8 cellular contexts compared by ENCODE assay signal in genomic region chr3:45226206-45226915, GRCh38. TPM values are rescaled to one million over a fixed set of nuclear protein-coding genes. Genes with fewer than 3 reads are reported as not detected.
A peak's percentile ranks its signal among the peaks of the same experiment; 100 is the strongest.
DNase-seq lines count a peak whose midpoint lies in the region; ATAC-seq and TF ChIP-seq lines count a peak whose summit lies in the region.

TSS of gene TMEM158 (minus strand) at chr3:45226287. CDS start at chr3:45226027, 260 bp downstream.

- peaks cover 74% of the 10 kb centered on the region for H3K27me3 Mint-ChIP-seq in activated naive CD8-positive, alpha-beta T cell treated with anti-CD3 and anti-CD28 coated beads, Interleukin-2, amount 50 U/mL, for 24 hours

- peak within 1 kb of the TSS; percentile 52 for H3K4me3 ChIP-seq in AG09309 (ENCODE audit: control insufficient read depth, low read depth, low read length)
- H3K4me3 ChIP-seq in SU-DHL-6 (ENCODE audit: insufficient read depth, low read length, poor library complexity, severe bottlenecking), result peak within 1 kb of the TSS; percentile 48
- peak within 1 kb of the TSS; percentile 13 to 68 (median 48) for H3K4me3 ChIP-seq in tibial nerve

- peaks cover 0 to 24% (median 10%) of the 10 kb centered on the region in 4 donors for H3K4me1 ChIP-seq in tibial nerve

- H3K9me3 ChIP-seq in SU-DHL-6 (ENCODE audit: insufficient read depth, low read length) (no peaks in the 10 kb centered on the region), tibial nerve (no peaks in the 10 kb centered on the region)

- H3K27me3 ChIP-seq in SU-DHL-6 (ENCODE audit: low read length), result no peaks in the 10 kb centered on the region
- H3K27me3 ChIP-seq in tibial nerve, result no peaks in the 10 kb centered on the region

- no peaks in the 10 kb centered on the region for H3K79me2 ChIP-seq in SU-DHL-6 (ENCODE audit: insufficient read depth, low read length)

- DNase-seq in AG09309 (ENCODE audit: low read depth) (no peak), GM19240 (ENCODE audit: insufficient read length, low spot score) (peak; percentile 86), left cardiac atrium (peak; percentile 85), pons (ENCODE audit: low spot score) (peak; percentile 47), tibial nerve (ENCODE audit: low spot score in 2 of 2) (peak; percentile 67 to 74)
- peak; percentile 79 for DNase-seq in activated naive CD8-positive, alpha-beta T cell treated with anti-CD3 and anti-CD28 coated beads, Interleukin-2, amount 50 U/mL, for 24 hours

- H3K27ac ChIP-seq in SU-DHL-6 (ENCODE audit: low read depth, low read length), result no peak within 1 kb of the TSS
- H3K27ac ChIP-seq in tibial nerve, result peak within 1 kb of the TSS; percentile 41 to 80 (median 54)

- H3K4me1 Mint-ChIP-seq in activated naive CD8-positive, alpha-beta T cell treated with anti-CD3 and anti-CD28 coated beads, Interleukin-2, amount 50 U/mL, for 24 hours, result peaks cover 15% of the 10 kb centered on the region

- H3K36me3 Mint-ChIP-seq in activated naive CD8-positive, alpha-beta T cell treated with anti-CD3 and anti-CD28 coated beads, Interleukin-2, amount 50 U/mL, for 24 hours (ENCODE audit: low read depth), result no peaks in the 10 kb centered on the region

- H3K4me2 ChIP-seq in SU-DHL-6 (ENCODE audit: low read depth, low read length, poor library complexity, severe bottlenecking), result peak within 1 kb of the TSS; percentile 46

- no peak within 1 kb of the TSS for H3K27ac Mint-ChIP-seq in activated naive CD8-positive, alpha-beta T cell treated with anti-CD3 and anti-CD28 coated beads, Interleukin-2, amount 50 U/mL, for 24 hours

- WGBS in tibial nerve, 2 donors, result 3 to 5% methylated on average over 15 to 17 of the region's 63 CpGs

- TF ChIP-seq CTCF in AG09309 (IDR thresholded peaks at IDR 0.05; ENCODE audit: control insufficient read depth, insufficient read depth, low read depth, low read length, missing control alignments) (no peak), SU-DHL-6 (IDR thresholded peaks at IDR 0.05; ENCODE audit: insufficient read depth, low read length, poor library complexity, severe bottlenecking) (no peak), tibial nerve (IDR thresholded peaks at IDR 0.05) (no peak)

- H3K4me3 Mint-ChIP-seq in activated naive CD8-positive, alpha-beta T cell treated with anti-CD3 and anti-CD28 coated beads, Interleukin-2, amount 50 U/mL, for 24 hours, result peak within 1 kb of the TSS; percentile 75

- no peaks in the 10 kb centered on the region for H3K9me2 ChIP-seq in SU-DHL-6 (replicated peaks; ENCODE audit: insufficient read depth, low read length)

- no peak for TF ChIP-seq EP300 in tibial nerve (IDR thresholded peaks at IDR 0.05)

- H2AFZ ChIP-seq in SU-DHL-6 (ENCODE audit: low read depth, low read length, severe bottlenecking), result no peak within 1 kb of the TSS

- H3K9me3 Mint-ChIP-seq in activated naive CD8-positive, alpha-beta T cell treated with anti-CD3 and anti-CD28 coated beads, Interleukin-2, amount 50 U/mL, for 24 hours, result no peaks in the 10 kb centered on the region

- ATAC-seq in HG03571 (IDR thresholded peaks at IDR 0.05; ENCODE audit: unreplicated experiment), result peak; percentile 60
- ATAC-seq in activated naive CD8-positive, alpha-beta T cell treated with anti-CD3 and anti-CD28 coated beads, Interleukin-2, amount 50 U/mL, for 24 hours, result peak; percentile 86
- peak; percentile 95 to 97 for ATAC-seq in left cardiac atrium

- no peaks in the 10 kb centered on the region for H4K20me1 ChIP-seq in SU-DHL-6 (ENCODE audit: low read depth, low read length)

- peak in 1 of 2 donors; percentile 45 for TF ChIP-seq POLR2A in tibial nerve (IDR thresholded peaks at IDR 0.05)

- no peak within 1 kb of the TSS for H3K9ac ChIP-seq in SU-DHL-6 (ENCODE audit: low read length)

- H3K36me3 ChIP-seq in SU-DHL-6 (ENCODE audit: low read length) (no peaks in the 10 kb centered on the region), tibial nerve (no peaks in the 10 kb centered on the region)

- no peaks in the 10 kb centered on the region for H3F3A ChIP-seq in SU-DHL-6 (ENCODE audit: insufficient read depth)

- intact Hi-C loops in left cardiac atrium (cut with DNase I), result loop anchor here in 1 of 2 donors (10.0 kb wide), 1 partner anchor 428 kb away; no protein-coding TSS in a partner anchor

RNA-seq across cellular contexts. Expression of gene TMEM158, which starts in this region (rescaled TPM):
- total RNA-seq in left cardiac atrium, result under 1 TPM; 0.44 to 0.56 TPM
- 1 to 10 TPM in 3 of 4 donors, not detected in 1; 1.8 to 3.8 (median 2.7) TPM for total RNA-seq in tibial nerve

Comparison
In these comparisons a context has a peak if more than half of its experiments do, and no peak if none do; other contexts are left out.
1. Peak in DNase-seq and ATAC-seq in left cardiac atrium; RNA of the gene not detected or under 1 TPM.